19 cellular contexts compared by ENCODE assay signal in the genomic region with DNA sequence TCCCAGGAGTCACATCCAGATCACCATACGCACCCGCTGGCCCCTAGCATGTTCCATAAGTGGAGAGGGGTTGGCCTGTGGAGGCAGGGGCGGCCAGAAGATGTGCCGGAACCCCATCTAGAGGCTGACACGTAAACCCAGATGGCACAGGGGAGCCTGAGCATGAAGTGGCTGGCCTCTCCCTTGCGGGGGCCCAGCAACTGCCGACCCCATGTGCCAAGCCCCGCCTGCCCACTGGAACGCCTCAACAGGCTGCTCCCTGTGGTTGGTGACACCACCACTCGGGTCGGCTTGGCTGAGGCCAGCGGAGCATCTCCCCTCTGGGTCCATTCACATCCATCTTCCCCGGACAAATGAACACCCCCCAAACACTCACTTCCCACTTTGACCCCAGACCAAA. TPM values are rescaled to one million over a fixed set of nuclear protein-coding genes. Genes with fewer than 3 reads are reported as not detected.
DNase-seq lines count a peak whose midpoint lies in the region; ATAC-seq and TF ChIP-seq lines count a peak whose summit lies in the region.
"Had no signal": no experiment of that assay in that cellular context is flagged by ENCODE, and none has a peak within 500 bp of the region (broad histone marks: within the 10 kb centered on the region; RNA-seq: fewer than 3 reads in every experiment).

No MANE protein-coding gene starts in this region.

- no peak overlapping the region for H3K4me3 Mint-ChIP-seq in WTC11
- H3K4me3 Mint-ChIP-seq: CD8-positive, alpha-beta memory T cell; H9; IgD-negative memory B cell had no signal

- H3K79me1 ChIP-seq in neuronal stem cell (ENCODE audit: low read depth, low read length) = peaks cover 43% of the 10 kb centered on the region

- POLR2A ChIA-PET in WTC11 (lab: Charles Lee) = no interaction called here

- CTCF ChIA-PET in WTC11 (lab: Charles Lee) = no interaction called here

- H3K27ac ChIP-seq in cingulate gyrus (ENCODE audit: low read depth, low read length) = peak overlapping the region; percentile 98
- no peak overlapping the region for H3K27ac ChIP-seq in neuronal stem cell (replicated peaks; ENCODE audit: low read length)
- H3K27ac ChIP-seq in thoracic aorta = peak overlapping the region; percentile 96 to 99
- H3K27ac ChIP-seq: BLaER1 had no signal

- H3K4me1 ChIP-seq in neuronal stem cell (ENCODE audit: control insufficient read depth in 2 of 2, insufficient read depth in 1 of 2, low read depth in 1 of 2, low read length in 2 of 2) (peaks cover 46 to 51% of the 10 kb centered on the region in 2 donors), thoracic aorta (ENCODE audit: control insufficient read depth in 1 of 2, low read depth in 2 of 2) (peaks cover 69 to 99% of the 10 kb centered on the region in 2 donors)

- H3K9ac ChIP-seq in neuronal stem cell (ENCODE audit: low read depth, low read length, poor library complexity) = peak overlapping the region; percentile 17
- H3K9ac ChIP-seq: BLaER1 had no signal

- H2BK12ac ChIP-seq in neuronal stem cell (ENCODE audit: low read length) = no peak overlapping the region

- H3K4me1 Mint-ChIP-seq in WTC11 = peaks cover 50% of the 10 kb centered on the region

- no peaks in the 10 kb centered on the region for H3K9me3 Mint-ChIP-seq in WTC11
- H3K9me3 Mint-ChIP-seq: CD8-positive, alpha-beta memory T cell; H9; IgD-negative memory B cell had no signal

- no peak overlapping the region for H2BK15ac ChIP-seq in neuronal stem cell (ENCODE audit: low read length)

- H3K27ac Mint-ChIP-seq in WTC11 = peak overlapping the region; percentile 57; the same call in 1 of the 2 replicates
- H3K27ac Mint-ChIP-seq: CD8-positive, alpha-beta memory T cell; IgD-negative memory B cell had no signal

- no peaks in the 10 kb centered on the region for H3K9me3 ChIP-seq in neuronal stem cell (replicated peaks in 1 of 2; ENCODE audit: control insufficient read depth in 2 of 2, insufficient read depth in 1 of 2, low read depth in 1 of 2, low read length in 2 of 2)
- H3K9me3 ChIP-seq in thoracic aorta = no peaks in the 10 kb centered on the region
- H3K9me3 ChIP-seq: BLaER1 had no signal

- H3K14ac ChIP-seq in neuronal stem cell (ENCODE audit: low read length) = peak overlapping the region; percentile 31

- no peak overlapping the region for H4K8ac ChIP-seq in neuronal stem cell (ENCODE audit: low read depth, low read length)

- H2BK5ac ChIP-seq in neuronal stem cell (ENCODE audit: low read length) = no peak overlapping the region

- H4K91ac ChIP-seq in neuronal stem cell (ENCODE audit: low read depth, low read length, poor library complexity) = no peak overlapping the region

- peaks cover 26 to 77% of the 10 kb centered on the region in 2 donors for H3K36me3 ChIP-seq in neuronal stem cell (replicated peaks in 1 of 2; ENCODE audit: control insufficient read depth in 2 of 2, insufficient read depth in 2 of 2, low read length in 2 of 2)
- peaks cover 11% of the 10 kb centered on the region for H3K36me3 ChIP-seq in thoracic aorta
- H3K36me3 ChIP-seq: BLaER1 had no signal

- H3K27me3 ChIP-seq in neuronal stem cell (ENCODE audit: control insufficient read depth in 3 of 3, insufficient read depth in 3 of 3, low read depth in 1 of 3, low read length in 3 of 3) (no peaks in the 10 kb centered on the region), thoracic aorta (replicated peaks; ENCODE audit: insufficient read depth) (no peaks in the 10 kb centered on the region)

- no peak overlapping the region for H3K4me2 ChIP-seq in neuronal stem cell (ENCODE audit: insufficient read depth, low read length, poor library complexity, severe bottlenecking)
- H3K4me2 ChIP-seq: BLaER1 had no signal

- no peak overlapping the region for H3K4me3 ChIP-seq in neuronal stem cell (ENCODE audit: low read length in 2 of 2)
- no peak overlapping the region for H3K4me3 ChIP-seq in thoracic aorta
- H3K4me3 ChIP-seq: BLaER1 had no signal

- WGBS in neuronal stem cell (ENCODE audit: extremely low coverage in 2 of 2, insufficient read length in 2 of 2, insufficient replicate concordance in 1 of 2), 2 donors = no CpG with 5 or more reads among the region's 13 CpGs

- no peak overlapping the region for H2AK5ac ChIP-seq in neuronal stem cell (ENCODE audit: low read depth, low read length)

- peaks cover 37% of the 10 kb centered on the region for H3K36me3 Mint-ChIP-seq in WTC11
- H3K36me3 Mint-ChIP-seq: CD8-positive, alpha-beta memory T cell; IgD-negative memory B cell had no signal

- H3K4ac ChIP-seq in neuronal stem cell (ENCODE audit: low read length) = no peak overlapping the region

- no peak for ATAC-seq in WTC11
- no peak for ATAC-seq in thoracic aorta (ENCODE audit: insufficient number of reproducible peaks, low FRiP score, low read depth)
- ATAC-seq in GM19452 (IDR thresholded peaks at IDR 0.05; ENCODE audit: unreplicated experiment) = no peak
- ATAC-seq: Panc1 had no signal

- no peak overlapping the region for H3K18ac ChIP-seq in neuronal stem cell (ENCODE audit: low read length)

- H3K23ac ChIP-seq in neuronal stem cell (ENCODE audit: low read depth, low read length, poor library complexity) = no peak overlapping the region

- no peak for TF ChIP-seq CTCF in WTC11 (IDR thresholded peaks at IDR 0.05)
- no peak for TF ChIP-seq CTCF in thoracic aorta (IDR thresholded peaks at IDR 0.05)

- H2AFZ ChIP-seq in neuronal stem cell (ENCODE audit: low read length) = no peak overlapping the region

- no peak for DNase-seq in WTC11 (ENCODE audit: low spot score)
- no peak for DNase-seq in neuronal stem cell (ENCODE audit: low spot score)
- DNase-seq in thoracic aorta (ENCODE audit: low spot score) = no peak
- no peak for DNase-seq in KG1 (lab: John Stamatoyannopoulos, UW)
- DNase-seq in SKM-1 (lab: John Stamatoyannopoulos, UW; ENCODE audit: unreplicated experiment) = no peak
- DNase-seq: CD8-positive, alpha-beta memory T cell; EL; H9; MV-4-11; NCI-H1417 treated with DMSO at 0.1 percent for 48 hours; NCI-H2029; NCI-H510A; NCI-H82; Right ventricle myocardium superior had no signal

- H2BK120ac ChIP-seq in neuronal stem cell (ENCODE audit: low read depth, low read length) = no peak overlapping the region

- H3K27me3 Mint-ChIP-seq in WTC11 (ENCODE audit: low read depth) = no peaks in the 10 kb centered on the region

TF ChIP-seq in WTC11, 78 proteins besides CTCF, POLR2A, EP300 and RAD21:
- TF ChIP-seq, protein P1, sequence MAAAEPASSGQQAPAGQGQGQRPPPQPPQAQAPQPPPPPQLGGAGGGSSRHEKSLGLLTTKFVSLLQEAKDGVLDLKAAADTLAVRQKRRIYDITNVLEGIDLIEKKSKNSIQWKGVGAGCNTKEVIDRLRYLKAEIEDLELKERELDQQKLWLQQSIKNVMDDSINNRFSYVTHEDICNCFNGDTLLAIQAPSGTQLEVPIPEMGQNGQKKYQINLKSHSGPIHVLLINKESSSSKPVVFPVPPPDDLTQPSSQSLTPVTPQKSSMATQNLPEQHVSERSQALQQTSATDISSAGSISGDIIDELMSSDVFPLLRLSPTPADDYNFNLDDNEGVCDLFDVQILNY (CRISPR knock-in tag; IDR thresholded peaks at IDR 0.05) = no peak
- TF ChIP-seq, protein P2, sequence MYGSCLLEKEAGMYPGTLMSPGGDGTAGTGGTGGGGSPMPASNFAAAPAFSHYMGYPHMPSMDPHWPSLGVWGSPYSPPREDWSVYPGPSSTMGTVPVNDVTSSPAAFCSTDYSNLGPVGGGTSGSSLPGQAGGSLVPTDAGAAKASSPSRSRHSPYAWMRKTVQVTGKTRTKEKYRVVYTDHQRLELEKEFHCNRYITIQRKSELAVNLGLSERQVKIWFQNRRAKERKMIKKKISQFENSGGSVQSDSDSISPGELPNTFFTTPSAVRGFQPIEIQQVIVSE (CRISPR knock-in tag; IDR thresholded peaks at IDR 0.05; ENCODE audit: borderline replicate concordance) = no peak
- TF ChIP-seq, protein P3, sequence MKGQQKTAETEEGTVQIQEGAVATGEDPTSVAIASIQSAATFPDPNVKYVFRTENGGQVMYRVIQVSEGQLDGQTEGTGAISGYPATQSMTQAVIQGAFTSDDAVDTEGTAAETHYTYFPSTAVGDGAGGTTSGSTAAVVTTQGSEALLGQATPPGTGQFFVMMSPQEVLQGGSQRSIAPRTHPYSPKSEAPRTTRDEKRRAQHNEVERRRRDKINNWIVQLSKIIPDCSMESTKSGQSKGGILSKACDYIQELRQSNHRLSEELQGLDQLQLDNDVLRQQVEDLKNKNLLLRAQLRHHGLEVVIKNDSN (CRISPR knock-in tag; IDR thresholded peaks at IDR 0.05) = no peak
- TF ChIP-seq ELF4 (CRISPR knock-in tag; IDR thresholded peaks at IDR 0.05; ENCODE audit: low read depth) (no peak), HMGA2 (CRISPR knock-in tag; IDR thresholded peaks at IDR 0.05) (no peak), FOXJ3 (CRISPR knock-in tag; IDR thresholded peaks at IDR 0.05; ENCODE audit: borderline replicate concordance) (no peak), FOXP1 (CRISPR knock-in tag; IDR thresholded peaks at IDR 0.05; ENCODE audit: borderline replicate concordance) (no peak), NFYB (CRISPR knock-in tag; conservative IDR thresholded peaks at IDR 0.05; ENCODE audit: low read depth) (no peak), ZBTB21 (CRISPR knock-in tag; IDR thresholded peaks at IDR 0.05; ENCODE audit: borderline replicate concordance) (no peak)
- TF ChIP-seq, protein P4, sequence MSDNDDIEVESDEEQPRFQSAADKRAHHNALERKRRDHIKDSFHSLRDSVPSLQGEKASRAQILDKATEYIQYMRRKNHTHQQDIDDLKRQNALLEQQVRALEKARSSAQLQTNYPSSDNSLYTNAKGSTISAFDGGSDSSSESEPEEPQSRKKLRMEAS (CRISPR knock-in tag; IDR thresholded peaks at IDR 0.05) = no peak
- TF ChIP-seq, protein P5, sequence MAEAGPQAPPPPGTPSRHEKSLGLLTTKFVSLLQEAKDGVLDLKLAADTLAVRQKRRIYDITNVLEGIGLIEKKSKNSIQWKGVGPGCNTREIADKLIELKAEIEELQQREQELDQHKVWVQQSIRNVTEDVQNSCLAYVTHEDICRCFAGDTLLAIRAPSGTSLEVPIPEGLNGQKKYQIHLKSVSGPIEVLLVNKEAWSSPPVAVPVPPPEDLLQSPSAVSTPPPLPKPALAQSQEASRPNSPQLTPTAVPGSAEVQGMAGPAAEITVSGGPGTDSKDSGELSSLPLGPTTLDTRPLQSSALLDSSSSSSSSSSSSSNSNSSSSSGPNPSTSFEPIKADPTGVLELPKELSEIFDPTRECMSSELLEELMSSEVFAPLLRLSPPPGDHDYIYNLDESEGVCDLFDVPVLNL (CRISPR knock-in tag; IDR thresholded peaks at IDR 0.05; ENCODE audit: borderline replicate concordance, low read depth) = no peak

RNA-seq across cellular contexts. Expression of a gene that starts 9.5 kb away (rescaled TPM):
- total RNA-seq in WTC11 (2021) (87.3 to 95.6 TPM (median 88.6 TPM) in 3 replicates), thoracic aorta (100 to 1,000 TPM; 116 to 166 TPM)
- polyA plus RNA-seq in neuronal stem cell (2013, experiment 1 of 2) = 43.7 TPM
- 43.2 TPM for polyA plus RNA-seq in neuronal stem cell (2013, experiment 2 of 2)
- polyA plus RNA-seq: CD8-positive, alpha-beta memory T cell; IgD-negative memory B cell had no signal

RNA-seq across cellular contexts. Expression of a gene that starts 23.2 kb away (rescaled TPM):
- total RNA-seq in WTC11 (2021) = 3.9 to 5.7 TPM (median 5.7 TPM) in 3 replicates
- 0.06 TPM for polyA plus RNA-seq in neuronal stem cell (2013, experiment 1 of 2)
- 0.06 TPM for polyA plus RNA-seq in neuronal stem cell (2013, experiment 2 of 2)
- 1 to 10 TPM; 4.9 to 9.3 TPM for total RNA-seq in thoracic aorta
- total RNA-seq: CD8-positive, alpha-beta memory T cell; H9; Right ventricle myocardium superior had no signal
- polyA plus RNA-seq: CD8-positive, alpha-beta memory T cell; IgD-negative memory B cell had no signal

RNA-seq across cellular contexts. Expression of a gene that starts 35.0 kb away (rescaled TPM):
- 5.8 to 11.8 TPM (median 6.8 TPM) in 3 replicates for total RNA-seq in WTC11 (2021)
- not detected for polyA plus RNA-seq in neuronal stem cell (2013, experiment 1 of 2)
- polyA plus RNA-seq in neuronal stem cell (2013, experiment 2 of 2) = 0.01 TPM
- total RNA-seq in thoracic aorta = 10 to 100 TPM; 12.5 TPM
- total RNA-seq: CD8-positive, alpha-beta memory T cell; H9; Right ventricle myocardium superior had no signal
- polyA plus RNA-seq: CD8-positive, alpha-beta memory T cell; IgD-negative memory B cell had no signal
